In the genomic region with DNA sequence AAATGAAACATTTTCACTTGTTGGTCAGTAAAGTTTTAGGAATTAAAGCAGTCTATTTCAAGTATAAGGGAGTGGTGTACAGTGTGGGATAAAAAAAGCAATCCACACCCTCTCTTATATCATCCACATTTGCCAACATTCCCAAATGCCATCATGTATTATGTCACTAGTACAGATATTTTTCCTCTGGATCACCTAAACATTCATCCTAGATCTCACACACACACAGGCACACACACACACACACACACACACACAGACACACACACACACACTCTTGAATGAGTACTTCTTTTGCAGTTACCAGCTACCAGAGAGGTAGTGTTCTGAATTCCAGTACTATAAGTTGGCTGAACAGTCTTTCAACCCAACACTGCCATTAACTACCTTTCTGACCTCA, we compare ENCODE assay signal across 18 cellular contexts.
DNase-seq lines count a peak whose midpoint lies in the region; ATAC-seq and TF ChIP-seq lines count a peak whose summit lies in the region.
"Had no signal": no experiment of that assay in that cellular context is flagged by ENCODE, and none has a peak within 500 bp of the region (broad histone marks: within the 10 kb centered on the region; RNA-seq: fewer than 3 reads in every experiment).

No MANE protein-coding gene starts in this region.

- H3K4me1 ChIP-seq in left ventricle myocardium inferior: no peaks in the 10 kb centered on the region
- peaks cover 25% of the 10 kb centered on the region for H3K4me1 ChIP-seq in foreskin keratinocyte
- H3K4me1 ChIP-seq: esophagus squamous epithelium had no signal

- no peak overlapping the region for H3K27ac ChIP-seq in left ventricle myocardium inferior (replicated peaks)
- H3K27ac ChIP-seq in foreskin keratinocyte: peak overlapping the region; percentile 38
- H3K27ac ChIP-seq: esophagus squamous epithelium, skin epidermis, thoracic aorta had no signal

- H3K9me3 ChIP-seq in left ventricle myocardium inferior (replicated peaks): no peaks in the 10 kb centered on the region
- H3K9me3 ChIP-seq: esophagus squamous epithelium, thoracic aorta had no signal

- H3K27me3 ChIP-seq in left ventricle myocardium inferior (ENCODE audit: low read depth) (no peaks in the 10 kb centered on the region), foreskin keratinocyte (no peaks in the 10 kb centered on the region)
- H3K27me3 ChIP-seq: esophagus squamous epithelium had no signal

- peak; percentile 27 to 73 for ATAC-seq in left cardiac atrium
- peak; percentile 99 for ATAC-seq in foreskin keratinocyte
- ATAC-seq in GM21576 (IDR thresholded peaks at IDR 0.05; ENCODE audit: unreplicated experiment): no peak
- ATAC-seq: activated T-helper 17 cell treated with anti-CD3 and anti-CD28 coated beads, Interleukin-2, amount 50 U/mL, for 72 hours; natural killer cell had no signal

- no peak for TF ChIP-seq CTCF in left ventricle myocardium inferior (IDR thresholded peaks at IDR 0.05; ENCODE audit: borderline replicate concordance)
- no peak for TF ChIP-seq CTCF in foreskin keratinocyte (conservative IDR thresholded peaks at IDR 0.05)

- H3K36me3 ChIP-seq in left ventricle myocardium inferior: no peaks in the 10 kb centered on the region
- H3K36me3 ChIP-seq: esophagus squamous epithelium, thoracic aorta had no signal

- no peak overlapping the region for H3K4me3 ChIP-seq in left ventricle myocardium inferior
- H3K4me3 ChIP-seq: esophagus squamous epithelium, skin epidermis, thoracic aorta had no signal

- no peak for DNase-seq in left cardiac atrium
- no peak for DNase-seq in left ventricle myocardium inferior
- peak; percentile 71 for DNase-seq in amniotic epithelial cell (ENCODE audit: low read depth)
- DNase-seq in foreskin keratinocyte: peak; percentile 90 to 97
- no peak for DNase-seq in globus pallidus (ENCODE audit: low spot score)
- no peak for DNase-seq in NCI-H1092 (lab: John Stamatoyannopoulos, UW)
- no peak for DNase-seq in hippocampal formation (lab: John Stamatoyannopoulos, UW)
- DNase-seq: 8988T; activated CD4-positive, alpha-beta T cell treated with anti-CD3 and anti-CD28 coated beads for 48 hours; central memory CD4-positive, alpha-beta T cell; DMS53; esophagus squamous epithelium; Kasumi-1; natural killer cell had no signal

- intact Hi-C loops in left cardiac atrium (cut with DNase I): no loop called here
- intact Hi-C loops in left ventricle myocardium inferior (cut with micrococcal nuclease): no loop called here

Comparison
In these comparisons a context has a peak if more than half of its experiments do, and no peak if none do; other contexts are left out.
1. DNase-seq: peak in amniotic epithelial cell (single experiment) and foreskin keratinocyte (2 of 2); none in left cardiac atrium (single experiment), left ventricle myocardium inferior (single experiment), globus pallidus (single experiment), NCI-H1092 (single experiment) and hippocampal formation (0 of 2).